ENCODE assay signal across 1 cellular context in genomic region chr19:56403261-56403660, GRCh38.
TF ChIP-seq lines count a peak whose summit lies in the region.

No MANE protein-coding gene starts in this region.

TF ChIP-seq in GM23338, 12 proteins besides CTCF, POLR2A, EP300 and RAD21 (continued from another document):
- no peak for TF ChIP-seq ZNF462 (CRISPR knock-in tag; IDR thresholded peaks at IDR 0.05)
